In the genomic region with DNA sequence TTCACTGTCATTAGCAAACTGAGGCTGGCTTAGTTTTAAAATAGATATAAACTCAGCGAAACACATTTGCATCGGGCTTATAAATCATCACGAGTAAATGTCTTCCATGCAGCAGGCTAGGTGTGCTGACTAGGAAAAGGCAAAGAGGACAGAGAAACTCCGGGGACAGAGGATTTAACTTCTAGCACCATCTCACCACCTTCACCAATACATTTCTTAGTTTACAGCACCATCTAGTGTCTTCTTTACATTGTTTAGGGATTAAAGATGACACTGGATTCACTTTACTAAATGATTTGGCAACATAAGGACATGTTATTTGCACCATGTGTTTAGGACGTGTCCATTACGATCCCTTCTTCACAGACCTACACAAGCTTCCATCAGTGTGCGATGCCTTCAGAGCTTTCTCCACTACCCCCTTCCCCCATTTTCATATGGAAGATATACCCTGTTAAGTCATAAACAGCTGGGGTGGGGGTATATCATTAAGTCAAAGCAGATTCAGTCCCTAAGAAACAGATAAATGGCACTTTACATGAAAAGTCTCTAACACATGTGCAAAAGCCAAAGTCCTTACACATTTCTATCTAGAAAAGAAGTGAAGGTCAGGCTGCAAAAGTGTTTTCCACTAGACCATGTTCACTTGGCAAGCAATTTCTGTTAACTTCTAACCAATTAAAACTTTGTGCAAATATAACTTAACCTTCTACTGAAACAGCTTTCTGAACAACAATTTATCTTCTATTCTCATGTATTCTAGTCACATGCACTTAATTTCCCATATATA, we compare ENCODE assay signal across 7 cellular contexts.
DNase-seq lines count a peak whose midpoint lies in the region; ATAC-seq and TF ChIP-seq lines count a peak whose summit lies in the region.

No MANE protein-coding gene starts in this region.

- H3K27me3 Mint-ChIP-seq in T-cell, result peaks cover 0 to 7% of the 10 kb centered on the region in 2 donors

- ATAC-seq in HG02588 (IDR thresholded peaks at IDR 0.05; ENCODE audit: unreplicated experiment), result peak; percentile 69
- peak; percentile 58 to 75 (median 66) for ATAC-seq in T-cell (replicated peaks in 1 of 4)
- ATAC-seq in sciatic nerve, result peak; percentile 64

- CTCF ChIA-PET in T-cell (lab: Charles Lee), result interaction anchor here (0.6 to 3.5 kb wide), 11 partner anchors 57 to 587 kb away, joined by 3 to 18 read pairs (median 5); no protein-coding TSS in a partner anchor

- peaks cover 0 to 2% (median 0%) of the 10 kb centered on the region in 3 donors for H3K4me1 Mint-ChIP-seq in T-cell

- H3K4me3 Mint-ChIP-seq in T-cell, result no peak overlapping the region

- DNase-seq in NCI-H1417 treated with DMSO at 0.1 percent for 48 hours (lab: John Stamatoyannopoulos, UW), result peak; percentile 60
- DNase-seq in T-cell, result no peak
- peak; percentile 15 for DNase-seq in germinal center (ENCODE audit: low spot score)
- DNase-seq in sciatic nerve (ENCODE audit: low spot score), result no peak
- DNase-seq in T1000 (lab: John Stamatoyannopoulos, UW), result no peak

- POLR2A ChIA-PET in T-cell (lab: Charles Lee), result no interaction called here

- no peaks in the 10 kb centered on the region for H3K36me3 Mint-ChIP-seq in T-cell

- no peaks in the 10 kb centered on the region for H3K9me3 Mint-ChIP-seq in T-cell

- peak; percentile 34; the same call in 1 of the 3 replicates for TF ChIP-seq CTCF in GM12872 (IDR thresholded peaks at IDR 0.05; ENCODE audit: insufficient read depth, low read depth, low read length)

- H3K27ac Mint-ChIP-seq in T-cell, result no peak overlapping the region

- intact Hi-C loops in sciatic nerve (cut with DNase I), result loop anchor here (10.0 kb wide), 1 partner anchor 205 kb away; no protein-coding TSS in a partner anchor

Comparison
In these comparisons a context has a peak if more than half of its experiments do, and no peak if none do; other contexts are left out.
1. DNase-seq: peak in NCI-H1417 treated with DMSO at 0.1 percent for 48 hours (single experiment) and germinal center (single experiment); none in T-cell (0 of 34), sciatic nerve (single experiment) and T1000 (single experiment).
2. Peak in every context shown above with its lines, with median percentiles within 50 percentile points of each other: ATAC-seq.